ENCODE assay signal across 8 cellular contexts in genomic region chr2:10278029-10278762, GRCh38. TPM values are rescaled to one million over a fixed set of nuclear protein-coding genes. Genes with fewer than 3 reads are reported as not detected.
A peak's percentile ranks its signal among the peaks of the same experiment; 100 is the strongest.
DNase-seq lines count a peak whose midpoint lies in the region; ATAC-seq and TF ChIP-seq lines count a peak whose summit lies in the region.

No MANE protein-coding gene starts in this region.

- peaks cover 0 to 14% (median 0%) of the 10 kb centered on the region in 4 donors for H3K4me1 ChIP-seq in Peyer's patch
- peaks cover 8% of the 10 kb centered on the region for H3K4me1 ChIP-seq in ovary (ENCODE audit: insufficient read depth)

- TF ChIP-seq CTCF in Peyer's patch (IDR thresholded peaks at IDR 0.05): no peak
- TF ChIP-seq CTCF in ovary (IDR thresholded peaks at IDR 0.05): no peak
- no peak for TF ChIP-seq CTCF in endothelial cell (IDR thresholded peaks at IDR 0.05; ENCODE audit: unreplicated experiment)

- H3K27ac ChIP-seq in Peyer's patch: peak overlapping the region in 3 of 4 donors; percentile 36 to 68 (median 52)
- H3K27ac ChIP-seq in ovary: no peak overlapping the region

- H3K4me1 Mint-ChIP-seq in endothelial cell (ENCODE audit: unreplicated experiment): no peaks in the 10 kb centered on the region

- intact Hi-C loops in ovary (cut with DNase I): no loop called here

- TF ChIP-seq POLR2A in Peyer's patch (IDR thresholded peaks at IDR 0.05) (no peak), ovary (IDR thresholded peaks at IDR 0.05) (no peak)

- TF ChIP-seq EP300 in ovary (IDR thresholded peaks at IDR 0.05): no peak

- H3K4me3 Mint-ChIP-seq in endothelial cell (ENCODE audit: unreplicated experiment): no peak overlapping the region

- H3K4me3 ChIP-seq in Peyer's patch (no peak overlapping the region), ovary (no peak overlapping the region)

- H3K36me3 Mint-ChIP-seq in endothelial cell (ENCODE audit: low read depth, unreplicated experiment): no peaks in the 10 kb centered on the region

- H3K36me3 ChIP-seq in Peyer's patch (no peaks in the 10 kb centered on the region), ovary (no peaks in the 10 kb centered on the region)

- ATAC-seq in HG03108 (IDR thresholded peaks at IDR 0.05; ENCODE audit: unreplicated experiment) (no peak), HG02678 (IDR thresholded peaks at IDR 0.05; ENCODE audit: unreplicated experiment) (no peak)

- no peaks in the 10 kb centered on the region for H3K9me3 Mint-ChIP-seq in endothelial cell (ENCODE audit: unreplicated experiment)

- in situ Hi-C loops in Caki2 (cut with HindIII; ENCODE audit: low pct_unique_long_range_greater_than_20kb, low sequenced_read_pairs): no loop called here

- no peaks in the 10 kb centered on the region for H3K27me3 ChIP-seq in Peyer's patch
- no peaks in the 10 kb centered on the region for H3K27me3 ChIP-seq in ovary

- peak; percentile 99 for DNase-seq in Caki2 (ENCODE audit: low read depth)
- peak; percentile 38 to 85 (median 74) for DNase-seq in Peyer's patch
- DNase-seq in fibroblast of gingiva (ENCODE audit: low read depth): peak; percentile 63
- DNase-seq in ovary: peak; percentile 29 to 70 (median 66)
- DNase-seq in NCI-H524 (lab: John Stamatoyannopoulos, UW): no peak
- DNase-seq in endothelial cell (ENCODE audit: low spot score): no peak

- peaks cover 9% of the 10 kb centered on the region for H3K27me3 Mint-ChIP-seq in endothelial cell (ENCODE audit: unreplicated experiment)

- no peak overlapping the region for H3K27ac Mint-ChIP-seq in endothelial cell (ENCODE audit: unreplicated experiment)

- WGBS in ovary, 3 donors: 31 to 32% (median 31%) methylated on average over 19 of the region's 19 CpGs

- H3K9me3 ChIP-seq in Peyer's patch (no peaks in the 10 kb centered on the region), ovary (no peaks in the 10 kb centered on the region)

RNA-seq across cellular contexts. Expression of gene HPCAL1, which starts 24.5 kb away (rescaled TPM):
- total RNA-seq in Caki2 (2014; rRNA removed; shearing (Covaris generic); ENCODE audit: low replicate concordance): 92.0 and 165 TPM in 2 replicates
- total RNA-seq in Peyer's patch: 100 to 1,000 TPM; 123 to 270 (median 156) TPM
- 10 to 100 TPM; 13.4 to 69.5 (median 18.5) TPM for total RNA-seq in ovary
- 10 to 100 TPM; 11.4 to 20.1 TPM for polyA plus RNA-seq in ovary
- total RNA-seq in endothelial cell (ENCODE audit: unreplicated experiment): 34.6 TPM

Comparison
In these comparisons a context has a peak if more than half of its experiments do, and no peak if none do; other contexts are left out.
1. DNase-seq: peak in Caki2 (single experiment), Peyer's patch (3 of 3), fibroblast of gingiva (single experiment) and ovary (5 of 5); none in NCI-H524 (0 of 2) and endothelial cell (single experiment).
2. H3K27ac ChIP-seq: peak in Peyer's patch (3 of 4); none in ovary (0 of 2).